In the genomic region with DNA sequence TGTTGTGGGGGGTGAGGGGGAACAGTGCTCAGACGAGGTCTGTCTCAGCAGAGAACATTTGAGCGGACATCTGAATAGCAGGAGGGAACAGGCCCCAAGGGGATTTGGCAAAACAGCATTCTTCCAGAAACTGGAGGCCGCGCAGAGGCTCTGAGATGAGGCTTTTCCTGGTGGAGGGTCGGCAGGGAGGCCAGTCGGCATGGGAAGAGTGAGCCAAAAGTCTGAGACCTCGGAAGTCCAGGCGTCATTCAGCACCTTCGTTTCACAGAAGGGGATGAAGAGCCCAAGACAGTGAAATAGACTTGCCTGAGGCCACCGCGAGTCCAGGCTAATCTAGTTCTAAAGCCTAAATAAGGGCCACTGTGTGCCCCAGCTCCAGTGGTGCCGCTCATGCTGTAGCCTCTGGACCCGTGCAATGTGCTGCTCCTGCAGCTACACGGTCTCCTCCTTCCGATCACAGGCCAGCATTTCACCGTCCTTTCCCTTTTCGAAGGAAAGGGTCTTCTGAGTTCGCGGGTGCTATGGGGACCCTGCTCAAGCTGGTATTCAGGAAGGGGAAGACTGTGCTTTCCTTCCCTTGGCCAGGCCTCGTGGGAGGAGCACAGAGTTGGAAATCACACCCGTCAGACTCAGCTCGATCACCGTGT, we compare ENCODE assay signal across 1 cellular context.
TF ChIP-seq lines count a peak whose summit lies in the region.

No MANE protein-coding gene starts in this region.

TF ChIP-seq in IMR-90, 13 proteins besides CTCF, POLR2A, EP300 and RAD21:
- TF ChIP-seq FOS (IDR thresholded peaks at IDR 0.05; ENCODE audit: low read depth, low read length) (no peak), MAZ (IDR thresholded peaks at IDR 0.05; ENCODE audit: borderline replicate concordance, low read depth, low read length) (no peak), SMC3 (IDR thresholded peaks at IDR 0.05; ENCODE audit: low read depth, low read length) (no peak), NFE2L2 (IDR thresholded peaks at IDR 0.05; ENCODE audit: low read depth, low read length) (no peak), RFX5 (IDR thresholded peaks at IDR 0.05; ENCODE audit: low read depth, low read length) (no peak), RCOR1 (IDR thresholded peaks at IDR 0.05; ENCODE audit: insufficient replicate concordance, low read length) (no peak), MXI1 (IDR thresholded peaks at IDR 0.05; ENCODE audit: borderline replicate concordance, low read depth, low read length) (no peak), CEBPB (IDR thresholded peaks at IDR 0.05; ENCODE audit: low read depth, low read length) (no peak)
- TF ChIP-seq, protein P1, sequence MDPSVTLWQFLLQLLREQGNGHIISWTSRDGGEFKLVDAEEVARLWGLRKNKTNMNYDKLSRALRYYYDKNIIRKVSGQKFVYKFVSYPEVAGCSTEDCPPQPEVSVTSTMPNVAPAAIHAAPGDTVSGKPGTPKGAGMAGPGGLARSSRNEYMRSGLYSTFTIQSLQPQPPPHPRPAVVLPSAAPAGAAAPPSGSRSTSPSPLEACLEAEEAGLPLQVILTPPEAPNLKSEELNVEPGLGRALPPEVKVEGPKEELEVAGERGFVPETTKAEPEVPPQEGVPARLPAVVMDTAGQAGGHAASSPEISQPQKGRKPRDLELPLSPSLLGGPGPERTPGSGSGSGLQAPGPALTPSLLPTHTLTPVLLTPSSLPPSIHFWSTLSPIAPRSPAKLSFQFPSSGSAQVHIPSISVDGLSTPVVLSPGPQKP (IDR thresholded peaks at IDR 0.05; ENCODE audit: borderline replicate concordance, low read depth, low read length) = no peak
